In genomic region chr15:40941078-40941527, GRCh38 we compare ENCODE assay signal across 8 cellular contexts. TPM values are rescaled to one million over a fixed set of nuclear protein-coding genes. Genes with fewer than 3 reads are reported as not detected.
A peak's percentile ranks its signal among the peaks of the same experiment; 100 is the strongest.
DNase-seq lines count a peak whose midpoint lies in the region; ATAC-seq and TF ChIP-seq lines count a peak whose summit lies in the region.

No MANE protein-coding gene starts in this region.

- WGBS in body of pancreas, 2 donors: 10 to 36% methylated on average over 6 to 7 of the region's 7 CpGs

- ATAC-seq in HG03520 (IDR thresholded peaks at IDR 0.05; ENCODE audit: unreplicated experiment): peak; percentile 3
- ATAC-seq in body of pancreas: no peak
- no peak for ATAC-seq in GM19452 (IDR thresholded peaks at IDR 0.05; ENCODE audit: unreplicated experiment)

- peak overlapping the region; percentile 60 for H3K4me3 Mint-ChIP-seq in mesothelial cell of epicardium

- H3K4me3 ChIP-seq in AG04449 (ENCODE audit: low read depth, low read length) (peak overlapping the region; percentile 49), body of pancreas (no peak overlapping the region)

- CTCF ChIA-PET in AG04449 (lab: Yijun Ruan, JAX): interaction anchor here (0.6 to 7.9 kb wide), 45 partner anchors 7 to 307 kb away, joined by 3 to 179 read pairs (median 6); partner anchors contain the start of genes CHAC1, DLL4, PPP1R14D and VPS18
- CTCF ChIA-PET in HEK293T (lab: Yijun Ruan, JAX): interaction anchor here (0.6 to 2.2 kb wide), 13 partner anchors 10 to 253 kb away, joined by 3 to 22 read pairs (median 4); partner anchors contain the start of gene DLL4

- H3K4me1 Mint-ChIP-seq in mesothelial cell of epicardium: peaks cover 17% of the 10 kb centered on the region

- TF ChIP-seq CTCF in AG04449 (IDR thresholded peaks at IDR 0.05; ENCODE audit: insufficient read depth, low read length, missing control alignments) (no peak), body of pancreas (IDR thresholded peaks at IDR 0.05) (no peak), mesothelial cell of epicardium (IDR thresholded peaks at IDR 0.05; ENCODE audit: unreplicated experiment) (no peak)

- H3K36me3 Mint-ChIP-seq in mesothelial cell of epicardium: no peaks in the 10 kb centered on the region

- POLR2A ChIA-PET in AG04449 (lab: Yijun Ruan, JAX): interaction anchor here (0.6 to 3.6 kb wide), 7 partner anchors 13 to 176 kb away, joined by 3 to 54 read pairs (median 5); partner anchors contain the start of gene CHAC1
- POLR2A ChIA-PET in HEK293T (lab: Yijun Ruan, JAX): interaction anchor here (0.8 to 5.1 kb wide), 8 partner anchors 10 to 391 kb away, joined by 3 to 146 read pairs (median 6); partner anchors contain the start of genes CHAC1, DLL4, NUSAP1 and OIP5

- DNase-seq in AG04449 (ENCODE audit: low read depth, low spot score) (no peak), body of pancreas (no peak), mesothelial cell of epicardium (ENCODE audit: low spot score in 2 of 2, unreplicated experiment in 2 of 2) (no peak), HCEC 1CT (no peak), HEK293T (ENCODE audit: extremely low spot score) (no peak), COR-L47 (lab: John Stamatoyannopoulos, UW) (no peak)

- H3K4me1 ChIP-seq in body of pancreas: peaks cover 27% of the 10 kb centered on the region

- H3K9me3 Mint-ChIP-seq in mesothelial cell of epicardium: no peaks in the 10 kb centered on the region

- H3K27me3 Mint-ChIP-seq in mesothelial cell of epicardium (ENCODE audit: low read depth): peaks cover 8% of the 10 kb centered on the region

- H3K9me3 ChIP-seq in body of pancreas: no peaks in the 10 kb centered on the region

- no peaks in the 10 kb centered on the region for H3K27me3 ChIP-seq in body of pancreas

- TF ChIP-seq POLR2A in body of pancreas (IDR thresholded peaks at IDR 0.05): no peak

- intact Hi-C loops in body of pancreas (cut with DNase I): no loop called here

- H3K27ac ChIP-seq in body of pancreas: peak overlapping the region; percentile 56 to 86 (median 80)

- no peaks in the 10 kb centered on the region for H3K36me3 ChIP-seq in body of pancreas (replicated peaks in 1 of 2; ENCODE audit: insufficient read depth in 1 of 2, low read depth in 2 of 2)

- peak overlapping the region; percentile 67 for H3K27ac Mint-ChIP-seq in mesothelial cell of epicardium

TF ChIP-seq in HEK293T, 16 proteins besides CTCF, POLR2A, EP300 and RAD21:
- TF ChIP-seq NFRKB (IDR thresholded peaks at IDR 0.05): no peak
- TF ChIP-seq TARDBP (IDR thresholded peaks at IDR 0.05): no peak
- no peak for TF ChIP-seq ARNT (IDR thresholded peaks at IDR 0.05)
- no peak for TF ChIP-seq LEF1 (IDR thresholded peaks at IDR 0.05; ENCODE audit: borderline replicate concordance)
- TF ChIP-seq SUZ12 (IDR thresholded peaks at IDR 0.05): no peak
- no peak for TF ChIP-seq ELF4 (IDR thresholded peaks at IDR 0.05)
- TF ChIP-seq L3MBTL2 (conservative IDR thresholded peaks at IDR 0.05): no peak
- no peak for TF ChIP-seq FOXA1 (IDR thresholded peaks at IDR 0.05)
- no peak for TF ChIP-seq SP1 (IDR thresholded peaks at IDR 0.05)
- no peak for TF ChIP-seq BHLHE40 (IDR thresholded peaks at IDR 0.05; ENCODE audit: borderline replicate concordance)
- no peak for TF ChIP-seq CTBP1 (IDR thresholded peaks at IDR 0.05; ENCODE audit: borderline replicate concordance)
- TF ChIP-seq FOXK2 (IDR thresholded peaks at IDR 0.05): no peak
- TF ChIP-seq PKNOX1 (IDR thresholded peaks at IDR 0.05): no peak
- no peak for TF ChIP-seq ZNF384 (IDR thresholded peaks at IDR 0.05)
- TF ChIP-seq FOXM1 (IDR thresholded peaks at IDR 0.05; ENCODE audit: borderline replicate concordance): no peak

RNA-seq across cellular contexts. Expression of gene DLL4, which starts 12.0 kb away (rescaled TPM):
- total RNA-seq in body of pancreas (1 to 10 TPM in 1 of 2 donors, under 1 TPM in 1; 0.33 to 3.6 TPM), mesothelial cell of epicardium (0.20 to 0.31 TPM (median 0.24 TPM) in 3 replicates)

RNA-seq across cellular contexts. Expression of gene CHAC1, which starts 12.2 kb away (rescaled TPM):
- total RNA-seq in body of pancreas (1 to 10 TPM; 4.0 to 4.7 TPM), mesothelial cell of epicardium (2.7 to 3.2 TPM (median 3.1 TPM) in 3 replicates)

RNA-seq across cellular contexts. Expression of gene VPS18, which starts 46.9 kb away (rescaled TPM):
- total RNA-seq in body of pancreas: 10 to 100 TPM; 10.9 to 14.8 TPM
- total RNA-seq in mesothelial cell of epicardium: 30.1 to 31.2 TPM (median 30.5 TPM) in 3 replicates
